8 cellular contexts compared by ENCODE assay signal in genomic region chrX:153667931-153668396, GRCh38. TPM values are rescaled to one million over a fixed set of nuclear protein-coding genes. Genes with fewer than 3 reads are reported as not detected.
DNase-seq lines count a peak whose midpoint lies in the region; TF ChIP-seq lines count a peak whose summit lies in the region.

No MANE protein-coding gene starts in this region.

- peak; percentile 42 to 64 for DNase-seq in AML-193 (lab: John Stamatoyannopoulos, UW)
- peak; percentile 64 for DNase-seq in GM19240 (ENCODE audit: insufficient read length, low spot score)
- DNase-seq in NCI-H1105 treated with DMSO at 0.1 percent for 48 hours (lab: John Stamatoyannopoulos, UW), result peak; percentile 78
- DNase-seq in T1000 (lab: John Stamatoyannopoulos, UW), result peak; percentile 7
- peak in 1 of 2 donors; percentile 89 for DNase-seq in ascending aorta (ENCODE audit: low spot score in 2 of 2)
- DNase-seq in hippocampal formation (lab: John Stamatoyannopoulos, UW), result peak; percentile 75 to 77
- DNase-seq in sigmoid colon, result peak; percentile 94
- DNase-seq in GF-D8 (lab: John Stamatoyannopoulos, UW), result no peak

- TF ChIP-seq EP300 in sigmoid colon (IDR thresholded peaks at IDR 0.05), result no peak

- H3K27ac ChIP-seq in ascending aorta (no peak overlapping the region), sigmoid colon (peak overlapping the region; percentile 27 to 79 (median 72))

- intact Hi-C loops in ascending aorta (cut with DNase I) (loop anchor here (2.0 to 10.0 kb wide), 5 partner anchors 57 to 709 kb away; no protein-coding TSS in a partner anchor), sigmoid colon (cut with DNase I) (loop anchor here (1.0 to 5.0 kb wide), 3 partner anchors 39 to 113 kb away; no protein-coding TSS in a partner anchor)

- H3K9me3 ChIP-seq in ascending aorta (no peaks in the 10 kb centered on the region), sigmoid colon (no peaks in the 10 kb centered on the region)

- H3K4me1 ChIP-seq in ascending aorta (no peaks in the 10 kb centered on the region), sigmoid colon (peaks cover 0 to 3% (median 0%) of the 10 kb centered on the region in 4 donors)

- H3K4me3 ChIP-seq in ascending aorta (no peak overlapping the region), sigmoid colon (no peak overlapping the region)

- TF ChIP-seq CTCF in ascending aorta (IDR thresholded peaks at IDR 0.05) (peak; percentile 54 to 71 (median 70)), sigmoid colon (IDR thresholded peaks at IDR 0.05) (peak; percentile 28 to 74 (median 68))

- no peak for TF ChIP-seq POLR2A in sigmoid colon (IDR thresholded peaks at IDR 0.05)

- WGBS in sigmoid colon, 2 donors, result 19 to 22% methylated on average over 14 of the region's 14 CpGs

- no peaks in the 10 kb centered on the region for H3K36me3 ChIP-seq in ascending aorta
- no peaks in the 10 kb centered on the region for H3K36me3 ChIP-seq in sigmoid colon

- no peaks in the 10 kb centered on the region for H3K27me3 ChIP-seq in ascending aorta
- H3K27me3 ChIP-seq in sigmoid colon, result peaks cover 0 to 7% (median 0%) of the 10 kb centered on the region in 3 donors

RNA-seq across cellular contexts. Expression of gene PNCK, which starts 5.6 kb away (rescaled TPM):
- total RNA-seq in ascending aorta (1.4 TPM), sigmoid colon (100 to 1,000 TPM in 1 of 4 donors, 10 to 100 TPM in 3; 33.9 to 135 (median 64.2) TPM)
- polyA plus RNA-seq in sigmoid colon, result 1 to 10 TPM in 1 of 3 donors, not detected in 2; 4.6 TPM

RNA-seq across cellular contexts. Expression of gene SLC6A8, which starts 19.8 kb away (rescaled TPM):
- total RNA-seq in ascending aorta (44.2 TPM), sigmoid colon (10 to 100 TPM; 31.9 to 60.7 (median 35.1) TPM)
- polyA plus RNA-seq in sigmoid colon, result 100 to 1,000 TPM in 1 of 3 donors, 10 to 100 TPM in 2; 67.9 to 158 (median 70.5) TPM

RNA-seq across cellular contexts. Expression of gene DUSP9, which starts 21.0 kb away (rescaled TPM):
- total RNA-seq in ascending aorta (not detected), sigmoid colon (not detected)
- polyA plus RNA-seq in sigmoid colon, result under 1 TPM in 1 of 3 donors, not detected in 2; 0.06 TPM

RNA-seq across cellular contexts. Expression of gene BCAP31, which starts 56.2 kb away (rescaled TPM):
- 63.0 TPM for total RNA-seq in ascending aorta
- 100 to 1,000 TPM in 1 of 4 donors, 10 to 100 TPM in 3; 59.3 to 124 (median 70.4) TPM for total RNA-seq in sigmoid colon
- 100 to 1,000 TPM in 1 of 3 donors, 10 to 100 TPM in 2; 61.3 to 216 (median 70.9) TPM for polyA plus RNA-seq in sigmoid colon

RNA-seq across cellular contexts. Expression of gene ABCD1, which starts 56.7 kb away (rescaled TPM):
- total RNA-seq in ascending aorta (14.7 TPM), sigmoid colon (10 to 100 TPM; 11.0 to 21.3 (median 18.3) TPM)
- 10 to 100 TPM in 1 of 3 donors, 1 to 10 TPM in 2; 1.8 to 12.8 (median 3.2) TPM for polyA plus RNA-seq in sigmoid colon

Comparison
In these comparisons a context has a peak if more than half of its experiments do, and no peak if none do; other contexts are left out.
1. H3K27ac ChIP-seq: peak in sigmoid colon (4 of 4); none in ascending aorta (0 of 2).
2. RNA of gene PNCK, which starts 5.6 kb away (total RNA-seq): 33.9 to 135 TPM in sigmoid colon; 1.4 TPM in ascending aorta (single experiment); every median in the first group is over 10 times any median in the second.